In the genomic region with DNA sequence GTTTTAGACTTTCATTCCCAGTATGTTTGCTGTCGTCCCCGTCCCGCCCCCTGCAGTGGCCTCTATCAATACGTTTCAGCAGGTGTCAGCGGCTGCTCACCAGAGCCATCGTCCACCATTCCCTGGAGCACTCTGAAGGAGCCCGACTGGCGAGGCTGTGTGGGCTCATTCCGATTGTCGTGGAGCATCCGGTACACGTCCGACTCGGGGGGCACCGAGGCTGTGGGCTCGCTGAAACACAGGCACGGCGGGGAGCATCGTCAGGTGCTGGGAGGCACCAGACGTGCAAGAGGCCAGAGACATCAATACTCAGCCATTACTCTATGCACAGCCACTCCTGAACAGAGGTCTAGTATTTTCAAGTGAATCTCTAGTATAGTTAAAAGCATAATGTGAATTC, we compare ENCODE assay signal across 35 cellular contexts. TPM values are rescaled to one million over a fixed set of nuclear protein-coding genes. Genes with fewer than 3 reads are reported as not detected.
"Had no signal": no experiment of that assay in that cellular context is flagged by ENCODE, and none has a peak within 500 bp of the region (broad histone marks: within the 10 kb centered on the region; RNA-seq: fewer than 3 reads in every experiment).

No MANE protein-coding gene starts in this region.

- H3K4me3 ChIP-seq: adrenal gland, ascending aorta, cardiac muscle cell, colonic mucosa, dorsolateral prefrontal cortex, heart right ventricle, left ventricle myocardium inferior, mucosa of descending colon, prostate gland had no signal

- H3K36me3 ChIP-seq: adrenal gland, cardiac muscle cell, colonic mucosa, neutrophil, prostate gland, WERI-Rb-1 had no signal

- FAIRE-seq: small intestine, urothelium cell line had no signal

- H3K4me1 ChIP-seq: adrenal gland, ascending aorta, colonic mucosa, prostate gland had no signal

- H3K27me3 ChIP-seq: adrenal gland, ascending aorta, cardiac muscle cell, colonic mucosa, dorsolateral prefrontal cortex had no signal

- DNase-seq: activated CD4-positive, alpha-beta memory T cell treated with anti-CD3 and anti-CD28 coated beads for 36 hours; activated CD4-positive, alpha-beta T cell treated with anti-CD3 and anti-CD28 coated beads, Interleukin-2, amount 10 ng/mL, durations not matched to agents 24 days and 14 days; activated CD4-positive, CD25-positive, alpha-beta regulatory T cell treated with anti-CD3 and anti-CD28 coated beads, Interleukin-2, amount 50 U/mL, for 72 hours; activated CD8-positive, alpha-beta memory T cell treated with anti-CD3 and anti-CD28 coated beads, Interleukin-2, amount 50 U/mL, for 4 hours; activated effector memory CD4-positive, alpha-beta T cell treated with anti-CD3 and anti-CD28 coated beads, Interleukin-2, amount 50 U/mL, for 16 hours; activated naive CD4-positive, alpha-beta T cell treated with anti-CD3 and anti-CD28 coated beads for 36 hours; activated naive CD8-positive, alpha-beta T cell treated with anti-CD3 and anti-CD28 coated beads for 36 hours; activated T-cell treated with anti-CD3 and anti-CD28 coated beads, Interleukin-2, amount 50 U/mL, for 1 hour; adrenal gland; cerebellar nuclear complex; colonic mucosa; dorsolateral prefrontal cortex; effector memory CD4-positive, alpha-beta T cell; foreskin fibroblast; heart right ventricle; left ventricle myocardium inferior; mucosa of descending colon; small intestine; stimulated activated CD4-positive, alpha-beta T cell treated with anti-CD3 and anti-CD28 coated beads, Interleukin-1b, Interleukin-23, amount 100 ng/mL, for 48 hours; stimulated activated CD4-positive, alpha-beta T cell treated with anti-CD3 and anti-CD28 coated beads, Interleukin-4, amount 100 ng/mL, for 4 hours; stimulated activated CD8-positive, alpha-beta memory T cell treated with anti-CD3 and anti-CD28 coated beads, Interleukin-4, amount 100 ng/mL, for 48 hours; stimulated activated naive B cell treated with anti-CD40 and anti-IgM and Interleukin-4, amounts not matched to agents 10 μg/mL and 1 μg/mL and 100 μg/mL, for 72 hours; T-helper 17 cell; T1000; trophoblast cell; WERI-Rb-1 had no signal

- ATAC-seq: mucosa of descending colon; natural killer cell treated with Interleukin-12 subunit alpha and Interleukin-12 subunit beta and Interleukin-15 and Interleukin-18, amount 100 ng/mL, for 72 hours; SK-N-SH treated with all-trans-retinoic acid at 6 μM for 48 hours; stimulated activated naive B cell treated with anti-CD40 and anti-IgM and Interleukin-4, amounts not matched to agents 10 μg/mL and 1 μg/mL and 100 μg/mL, for 72 hours; T-helper 17 cell had no signal

- H3K27ac ChIP-seq: adrenal gland, cardiac muscle cell, colonic mucosa, dorsolateral prefrontal cortex, neutrophil, prostate gland, WERI-Rb-1 had no signal

- H3K9me3 ChIP-seq: adrenal gland, ascending aorta, colonic mucosa, left ventricle myocardium inferior, mucosa of descending colon, neutrophil, prostate gland had no signal

RNA-seq across cellular contexts. Expression of gene PDLIM3, which starts 28.9 kb away (rescaled TPM):
- total RNA-seq: activated CD4-positive, alpha-beta memory T cell treated with anti-CD3 and anti-CD28 coated beads for 36 hours; activated CD4-positive, alpha-beta T cell treated with anti-CD3 and anti-CD28 coated beads, Interleukin-2, amount 10 ng/mL, durations not matched to agents 24 days and 14 days; activated CD8-positive, alpha-beta memory T cell treated with anti-CD3 and anti-CD28 coated beads for 36 hours; activated naive CD8-positive, alpha-beta T cell treated with anti-CD3 and anti-CD28 coated beads for 36 hours; activated T-helper 1 cell treated with anti-CD3 and anti-CD28 coated beads, Interleukin-12 subunit alpha, Interleukin-12 subunit beta, Interleukin-2, Interleukin-4 antibody, amounts not matched to agents 30 ng/mL and 10 ng/mL and 1 ng/mL, durations not matched to agents 14 hours and 24 hours and 36 hours; natural killer cell treated with Interleukin-12 subunit alpha and Interleukin-12 subunit beta and Interleukin-15 and Interleukin-18, amount 100 ng/mL, for 72 hours; T-helper 17 cell had no signal

RNA-seq across cellular contexts. Expression of gene CCDC110, which starts 34.9 kb away (rescaled TPM):
- total RNA-seq: activated CD4-positive, alpha-beta T cell treated with anti-CD3 and anti-CD28 coated beads, Interleukin-2, amount 10 ng/mL, durations not matched to agents 24 days and 14 days; activated CD8-positive, alpha-beta memory T cell treated with anti-CD3 and anti-CD28 coated beads for 36 hours; activated T-helper 1 cell treated with anti-CD3 and anti-CD28 coated beads, Interleukin-12 subunit alpha, Interleukin-12 subunit beta, Interleukin-2, Interleukin-4 antibody, amounts not matched to agents 30 ng/mL and 10 ng/mL and 1 ng/mL, durations not matched to agents 14 hours and 24 hours and 36 hours; ascending aorta; natural killer cell treated with Interleukin-12 subunit alpha and Interleukin-12 subunit beta and Interleukin-15 and Interleukin-18, amount 100 ng/mL, for 72 hours had no signal
- polyA plus RNA-seq: cardiac muscle cell had no signal
